ENCODE assay signal across 34 cellular contexts in genomic region chr12:70845268-70845667, GRCh38.
"Had no signal": no experiment of that assay in that cellular context is flagged by ENCODE, and none has a peak within 500 bp of the region (broad histone marks: within the 10 kb centered on the region; RNA-seq: fewer than 3 reads in every experiment).

No MANE protein-coding gene starts in this region.

- H3K9me3 ChIP-seq: MG63 had no signal

- H3K4me3 ChIP-seq: MG63 had no signal

- H3K36me3 ChIP-seq: MG63 had no signal

- DNase-seq: Karpas-422, Kasumi-1, MG63, MM.1S, MV-4-11, NCI-H1048, NCI-H1092, NCI-H1092 treated with DMSO at 0.1 percent for 48 hours, NCI-H1105, NCI-H1105 treated with DMSO at 0.1 percent for 48 hours, NCI-H1417, NCI-H1417 treated with DMSO at 0.1 percent for 48 hours, NCI-H1436, NCI-H1436 treated with DMSO at 0.1 percent for 48 hours, NCI-H146, NCI-H1694, NCI-H1694 treated with DMSO at 0.1 percent for 48 hours, NCI-H187, NCI-H187 treated with DMSO at 0.1 percent for 48 hours, NCI-H1930, NCI-H2029, NCI-H2029 treated with DMSO at 0.1 percent for 48 hours, NCI-H2081, NCI-H2081 treated with DMSO at 0.1 percent for 48 hours, NCI-H2107, NCI-H2171, NCI-H2171 treated with DMSO at 0.1 percent for 48 hours, NCI-H2227 treated with DMSO at 0.1 percent for 48 hours, NCI-H226, NCI-H345, NCI-H446, NCI-H446 treated with DMSO at 0.1 percent for 48 hours, NCI-H510A, NCI-H510A treated with DMSO at 0.1 percent for 48 hours had no signal
